12 cellular contexts compared by ENCODE assay signal in the genomic region with DNA sequence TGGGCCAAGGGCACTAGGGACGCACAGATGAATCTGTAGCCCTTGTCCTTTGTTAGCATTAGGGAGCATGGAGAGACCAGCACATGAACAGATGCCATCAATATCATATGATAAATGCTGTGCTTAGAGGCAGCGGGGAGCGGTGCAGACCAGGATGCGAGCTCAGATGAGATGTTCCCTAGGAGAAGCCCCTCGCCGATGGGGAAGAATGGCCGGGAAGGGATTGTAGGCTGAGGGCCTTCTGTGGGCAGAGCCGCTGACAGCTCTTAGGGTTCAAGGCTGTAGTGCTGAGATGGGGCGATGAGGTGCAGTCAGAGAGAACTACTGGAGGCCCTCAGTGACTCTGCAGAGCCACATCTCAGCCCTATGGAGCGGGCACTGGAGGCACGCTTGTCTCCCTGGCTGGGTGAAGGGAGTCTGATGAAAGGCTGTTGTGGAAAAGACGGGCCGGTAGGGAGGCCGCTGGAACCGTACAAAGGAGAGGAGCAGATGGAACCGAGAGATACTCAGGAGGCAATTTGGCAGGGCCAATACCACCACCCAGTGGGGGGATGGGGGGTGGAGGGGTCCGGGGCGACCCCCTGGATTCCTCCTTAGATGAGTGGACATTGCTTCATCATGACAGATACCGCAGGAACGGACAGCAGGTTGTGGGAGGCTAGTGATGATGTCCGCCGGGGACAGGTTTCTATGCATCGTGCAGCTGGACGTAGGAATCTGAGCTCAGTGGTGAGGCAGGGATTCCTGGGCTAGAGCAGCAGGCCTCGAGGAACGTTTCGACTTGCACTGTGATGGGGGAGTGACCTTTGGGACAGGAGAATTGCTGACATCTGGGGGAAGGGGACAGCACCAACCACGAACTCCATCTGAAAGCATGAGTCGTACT.
A peak's percentile ranks its signal among the peaks of the same experiment; 100 is the strongest.
DNase-seq lines count a peak whose midpoint lies in the region; ATAC-seq and TF ChIP-seq lines count a peak whose summit lies in the region.
"Had no signal": no experiment of that assay in that cellular context is flagged by ENCODE, and none has a peak within 500 bp of the region (broad histone marks: within the 10 kb centered on the region; RNA-seq: fewer than 3 reads in every experiment).

No MANE protein-coding gene starts in this region.

- peak overlapping the region; percentile 54 for H3K27ac Mint-ChIP-seq in activated naive CD8-positive, alpha-beta T cell treated with anti-CD3 and anti-CD28 coated beads for 36 hours
- H3K27ac Mint-ChIP-seq in natural killer cell, result peak overlapping the region; percentile 23 to 60
- H3K27ac Mint-ChIP-seq: CD4-positive, alpha-beta T cell had no signal

- no peaks in the 10 kb centered on the region for H3K9me3 Mint-ChIP-seq in activated naive CD8-positive, alpha-beta T cell treated with anti-CD3 and anti-CD28 coated beads for 36 hours
- no peaks in the 10 kb centered on the region for H3K9me3 Mint-ChIP-seq in natural killer cell
- H3K9me3 Mint-ChIP-seq: CD4-positive, alpha-beta T cell had no signal

- no peak for ATAC-seq in natural killer cell
- ATAC-seq: esophagus mucosa had no signal

- intact Hi-C loops in natural killer cell (cut with micrococcal nuclease), result no loop called here

- H3K4me3 Mint-ChIP-seq in activated naive CD8-positive, alpha-beta T cell treated with anti-CD3 and anti-CD28 coated beads for 36 hours, result peak overlapping the region; percentile 3
- H3K4me3 Mint-ChIP-seq in natural killer cell, result no peak overlapping the region
- H3K4me3 Mint-ChIP-seq: CD4-positive, alpha-beta T cell had no signal

- no peaks in the 10 kb centered on the region for H3K27me3 Mint-ChIP-seq in activated naive CD8-positive, alpha-beta T cell treated with anti-CD3 and anti-CD28 coated beads for 36 hours
- no peaks in the 10 kb centered on the region for H3K27me3 Mint-ChIP-seq in natural killer cell (ENCODE audit: low read depth in 2 of 2)
- H3K27me3 Mint-ChIP-seq: CD4-positive, alpha-beta T cell had no signal

- peaks cover 12% of the 10 kb centered on the region for H3K4me1 Mint-ChIP-seq in activated naive CD8-positive, alpha-beta T cell treated with anti-CD3 and anti-CD28 coated beads for 36 hours
- H3K4me1 Mint-ChIP-seq in natural killer cell, result peaks cover 11 to 15% of the 10 kb centered on the region in 2 donors

- DNase-seq in EH (ENCODE audit: low read depth), result peak; percentile 78
- peak; percentile 19 for DNase-seq in HS-5 (ENCODE audit: low read depth)
- DNase-seq in activated naive CD8-positive, alpha-beta T cell treated with anti-CD3 and anti-CD28 coated beads for 36 hours, result no peak
- no peak for DNase-seq in natural killer cell
- no peak for DNase-seq in stimulated activated CD4-positive, alpha-beta T cell treated with anti-CD3 and anti-CD28 coated beads, Interleukin-2, amount 100 ng/mL, for 48 hours
- DNase-seq in stimulated activated CD4-positive, alpha-beta T cell treated with anti-CD3 and anti-CD28 coated beads, Interleukin-1b, Interleukin-23, amount 100 ng/mL, for 48 hours, result no peak
- DNase-seq in NCI-H345 treated with DMSO at 0.1 percent for 48 hours (lab: John Stamatoyannopoulos, UW; ENCODE audit: unreplicated experiment), result no peak
- DNase-seq in inferior parietal cortex (ENCODE audit: extremely low spot score), result no peak
- DNase-seq: cerebellar nuclear complex, NCI-H446 had no signal

- H3K36me3 Mint-ChIP-seq in activated naive CD8-positive, alpha-beta T cell treated with anti-CD3 and anti-CD28 coated beads for 36 hours, result peaks cover 51% of the 10 kb centered on the region
- peaks cover 24% of the 10 kb centered on the region for H3K36me3 Mint-ChIP-seq in natural killer cell

- no peak for TF ChIP-seq CTCF in natural killer cell (IDR thresholded peaks at IDR 0.05)

Comparison
In these comparisons a context has a peak if more than half of its experiments do, and no peak if none do; other contexts are left out.
1. DNase-seq: peak in EH (single experiment) and HS-5 (single experiment); none in activated naive CD8-positive, alpha-beta T cell treated with anti-CD3 and anti-CD28 coated beads for 36 hours (single experiment), natural killer cell (single experiment), stimulated activated CD4-positive, alpha-beta T cell treated with anti-CD3 and anti-CD28 coated beads, Interleukin-2, amount 100 ng/mL, for 48 hours (0 of 2), stimulated activated CD4-positive, alpha-beta T cell treated with anti-CD3 and anti-CD28 coated beads, Interleukin-1b, Interleukin-23, amount 100 ng/mL, for 48 hours (single experiment), NCI-H345 treated with DMSO at 0.1 percent for 48 hours (single experiment) and inferior parietal cortex (single experiment).